In the genomic region with DNA sequence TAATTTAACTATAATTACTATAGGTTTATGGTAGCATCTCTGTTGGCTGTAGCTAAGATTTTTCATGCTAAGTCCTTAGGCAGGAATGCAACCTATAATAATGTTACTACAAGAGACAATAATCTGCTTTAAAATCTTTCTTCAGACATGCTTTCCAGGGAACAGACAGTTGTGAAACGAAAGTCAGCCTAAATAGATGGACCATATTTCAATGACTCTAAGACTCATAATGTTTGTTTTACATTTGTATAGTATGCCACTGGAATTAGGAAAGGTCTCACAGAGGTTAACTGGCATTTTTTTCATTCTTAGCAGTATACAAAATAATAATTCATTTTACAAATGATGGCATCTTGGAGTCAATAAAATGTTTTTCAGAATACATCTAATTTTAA, we compare ENCODE assay signal across 23 cellular contexts.
"Had no signal": no experiment of that assay in that cellular context is flagged by ENCODE, and none has a peak within 500 bp of the region (broad histone marks: within the 10 kb centered on the region; RNA-seq: fewer than 3 reads in every experiment).

No MANE protein-coding gene starts in this region.

- H3K27ac ChIP-seq: esophagus squamous epithelium, foreskin keratinocyte, left ventricle myocardium inferior, lower lobe of right lung, neural progenitor cell, parathyroid adenoma, psoas muscle, testis, tibial nerve, upper lobe of right lung, vagina had no signal

- DNase-seq: esophagus squamous epithelium; foreskin keratinocyte; immature natural killer cell; kidney; left cardiac atrium; left ventricle myocardium inferior; lower lobe of right lung; midbrain; nucleus accumbens; psoas muscle; retina; stimulated activated CD4-positive, alpha-beta T cell treated with anti-CD3 and anti-CD28 coated beads, Interleukin-2, amount 100 ng/mL, for 24 hours; stimulated activated CD4-positive, alpha-beta T cell treated with anti-CD3 and anti-CD28 coated beads, Interleukin-4, amount 100 ng/mL, for 4 hours; stimulated activated naive B cell treated with anti-CD40 and anti-IgM and Interleukin-4, amounts not matched to agents 10 μg/mL and 1 μg/mL and 100 μg/mL, for 72 hours; stimulated activated naive CD8-positive, alpha-beta T cell treated with anti-CD3 and anti-CD28 coated beads, Interleukin-15, amount 100 ng/mL, for 72 hours; testis; upper lobe of right lung had no signal

- H3K9me3 ChIP-seq: esophagus squamous epithelium, left ventricle myocardium inferior, lower lobe of right lung, psoas muscle, testis, tibial nerve, upper lobe of right lung, vagina had no signal

- H3K36me3 ChIP-seq: esophagus squamous epithelium, left ventricle myocardium inferior, lower lobe of right lung, neural progenitor cell, tibial nerve, upper lobe of right lung, vagina had no signal

- H3K4me3 ChIP-seq: esophagus squamous epithelium, left ventricle myocardium inferior, lower lobe of right lung, neural progenitor cell, psoas muscle, testis, tibial nerve, upper lobe of right lung, vagina had no signal

- H3K9ac ChIP-seq: neural progenitor cell, parathyroid adenoma had no signal

- ATAC-seq: foreskin keratinocyte; left cardiac atrium; lower lobe of right lung; natural killer cell treated with Interleukin-12 subunit alpha and Interleukin-12 subunit beta and Interleukin-15 and Interleukin-18, amount 100 ng/mL, for 72 hours; sciatic nerve; stimulated activated naive B cell treated with anti-CD40 and anti-IgM and Interleukin-4, amounts not matched to agents 10 μg/mL and 1 μg/mL and 100 μg/mL, for 72 hours; stimulated activated naive CD8-positive, alpha-beta T cell treated with anti-CD3 and anti-CD28 coated beads, Interleukin-15, amount 100 ng/mL, for 72 hours; upper lobe of right lung had no signal
